In genomic region chr2:200662727-200663126, GRCh38 we compare ENCODE assay signal across 14 cellular contexts.
DNase-seq lines count a peak whose midpoint lies in the region; ATAC-seq and TF ChIP-seq lines count a peak whose summit lies in the region.
"Had no signal": no experiment of that assay in that cellular context is flagged by ENCODE, and none has a peak within 500 bp of the region (broad histone marks: within the 10 kb centered on the region; RNA-seq: fewer than 3 reads in every experiment).

No MANE protein-coding gene starts in this region.

- ATAC-seq in SK-N-SH treated with all-trans-retinoic acid at 6 μM for 48 hours (peak; percentile 52; the same call in 2 of the 3 replicates), GM18519 (IDR thresholded peaks at IDR 0.05; ENCODE audit: low FRiP score, unreplicated experiment) (no peak), GM19035 (IDR thresholded peaks at IDR 0.05; ENCODE audit: unreplicated experiment) (no peak)
- ATAC-seq: left ventricle myocardium superior; stimulated activated naive CD8-positive, alpha-beta T cell treated with anti-CD3 and anti-CD28 coated beads, Interleukin-15, amount 100 ng/mL, for 72 hours had no signal

- peak; percentile 79 for DNase-seq in HCEC 1CT
- DNase-seq in fibroblast of the conjunctiva (ENCODE audit: low read depth): peak; percentile 53
- peak; percentile 41 for DNase-seq in skeletal muscle cell (ENCODE audit: low read depth)
- no peak for DNase-seq in activated T-cell treated with anti-CD3 and anti-CD28 coated beads, Interleukin-2, amount 50 U/mL, for 48 hours
- DNase-seq in HuH-7.5 (ENCODE audit: low spot score): no peak
- DNase-seq: erythroblast; left ventricle myocardium superior; NCI-H1694; ovary; stimulated activated CD4-positive, alpha-beta T cell treated with anti-CD3 and anti-CD28 coated beads, Interleukin-4, amount 100 ng/mL, for 24 hours; stimulated activated naive CD8-positive, alpha-beta T cell treated with anti-CD3 and anti-CD28 coated beads, Interleukin-15, amount 100 ng/mL, for 72 hours had no signal

- H3K4me3 ChIP-seq in skeletal muscle cell (ENCODE audit: low read depth, low read length): no peak overlapping the region
- H3K4me3 ChIP-seq: ovary had no signal

TF ChIP-seq in SK-N-SH treated with all-trans-retinoic acid at 6 μM for 48 hours, 23 proteins besides CTCF, POLR2A, EP300 and RAD21:
- TF ChIP-seq PPARA (CRISPR knock-in tag; IDR thresholded peaks at IDR 0.05; ENCODE audit: borderline replicate concordance): no peak
- TF ChIP-seq ZNF70 (CRISPR knock-in tag; IDR thresholded peaks at IDR 0.05): no peak
- TF ChIP-seq PATZ1 (CRISPR knock-in tag; IDR thresholded peaks at IDR 0.05; ENCODE audit: borderline replicate concordance): no peak
- no peak for TF ChIP-seq TOX (CRISPR knock-in tag; IDR thresholded peaks at IDR 0.05; ENCODE audit: borderline replicate concordance)
- no peak for TF ChIP-seq ISL1 (CRISPR knock-in tag; IDR thresholded peaks at IDR 0.05)
- TF ChIP-seq ZFP30 (CRISPR knock-in tag; IDR thresholded peaks at IDR 0.05): no peak
- no peak for TF ChIP-seq SNAI2 (CRISPR knock-in tag; IDR thresholded peaks at IDR 0.05)
- no peak for TF ChIP-seq POU6F1 (CRISPR knock-in tag; IDR thresholded peaks at IDR 0.05; ENCODE audit: borderline replicate concordance, low read depth)
- TF ChIP-seq ZNF8 (CRISPR knock-in tag; IDR thresholded peaks at IDR 0.05): no peak
- no peak for TF ChIP-seq ZNF565 (CRISPR knock-in tag; conservative IDR thresholded peaks at IDR 0.05; ENCODE audit: low read depth)
- TF ChIP-seq TSHZ2 (CRISPR knock-in tag; IDR thresholded peaks at IDR 0.05): no peak
- TF ChIP-seq ZFP3 (CRISPR knock-in tag; IDR thresholded peaks at IDR 0.05): no peak
- no peak for TF ChIP-seq TCF4 (CRISPR knock-in tag; IDR thresholded peaks at IDR 0.05; ENCODE audit: borderline replicate concordance)
- TF ChIP-seq CSRNP3 (CRISPR knock-in tag; IDR thresholded peaks at IDR 0.05): no peak
- TF ChIP-seq RARB (CRISPR knock-in tag; IDR thresholded peaks at IDR 0.05): no peak

Comparison
In these comparisons a context has a peak if more than half of its experiments do, and no peak if none do; other contexts are left out.
1. DNase-seq: peak in HCEC 1CT (single experiment), fibroblast of the conjunctiva (single experiment) and skeletal muscle cell (single experiment); none in activated T-cell treated with anti-CD3 and anti-CD28 coated beads, Interleukin-2, amount 50 U/mL, for 48 hours (0 of 2) and HuH-7.5 (single experiment).